Comparison of ENCODE assay signal across 1 cellular context in genomic region chr10:30984563-30985328, GRCh38.
A peak's percentile ranks its signal among the peaks of the same experiment; 100 is the strongest.
TF ChIP-seq lines count a peak whose summit lies in the region.

No MANE protein-coding gene starts in this region.

TF ChIP-seq in endothelial cell of umbilical vein, 7 proteins besides CTCF, POLR2A, EP300 and RAD21 (continued from another document):
- TF ChIP-seq MAX (IDR thresholded peaks at IDR 0.05; ENCODE audit: insufficient read depth, insufficient read length) = no peak
- TF ChIP-seq POLR2AphosphoS5 (IDR thresholded peaks at IDR 0.05; ENCODE audit: insufficient read depth, low read depth, low read length) = peak; percentile 49
- no peak for TF ChIP-seq GATA2 (IDR thresholded peaks at IDR 0.05; ENCODE audit: insufficient read depth, insufficient read length, low read depth, low read length)
